ENCODE assay signal across 1 cellular context in genomic region chrX:33741807-33742206, GRCh38.
TF ChIP-seq lines count a peak whose summit lies in the region.

No MANE protein-coding gene starts in this region.

TF ChIP-seq in GM23338, 12 proteins besides CTCF, POLR2A, EP300 and RAD21:
- TF ChIP-seq STAT1 (IDR thresholded peaks at IDR 0.05; ENCODE audit: unreplicated experiment) (no peak), POLR2AphosphoS5 (IDR thresholded peaks at IDR 0.05; ENCODE audit: low read depth) (no peak), ZNF114 (CRISPR knock-in tag; IDR thresholded peaks at IDR 0.05) (no peak), ZNF462 (CRISPR knock-in tag; IDR thresholded peaks at IDR 0.05) (no peak)
